Comparison of ENCODE assay signal across 8 cellular contexts in the genomic region with DNA sequence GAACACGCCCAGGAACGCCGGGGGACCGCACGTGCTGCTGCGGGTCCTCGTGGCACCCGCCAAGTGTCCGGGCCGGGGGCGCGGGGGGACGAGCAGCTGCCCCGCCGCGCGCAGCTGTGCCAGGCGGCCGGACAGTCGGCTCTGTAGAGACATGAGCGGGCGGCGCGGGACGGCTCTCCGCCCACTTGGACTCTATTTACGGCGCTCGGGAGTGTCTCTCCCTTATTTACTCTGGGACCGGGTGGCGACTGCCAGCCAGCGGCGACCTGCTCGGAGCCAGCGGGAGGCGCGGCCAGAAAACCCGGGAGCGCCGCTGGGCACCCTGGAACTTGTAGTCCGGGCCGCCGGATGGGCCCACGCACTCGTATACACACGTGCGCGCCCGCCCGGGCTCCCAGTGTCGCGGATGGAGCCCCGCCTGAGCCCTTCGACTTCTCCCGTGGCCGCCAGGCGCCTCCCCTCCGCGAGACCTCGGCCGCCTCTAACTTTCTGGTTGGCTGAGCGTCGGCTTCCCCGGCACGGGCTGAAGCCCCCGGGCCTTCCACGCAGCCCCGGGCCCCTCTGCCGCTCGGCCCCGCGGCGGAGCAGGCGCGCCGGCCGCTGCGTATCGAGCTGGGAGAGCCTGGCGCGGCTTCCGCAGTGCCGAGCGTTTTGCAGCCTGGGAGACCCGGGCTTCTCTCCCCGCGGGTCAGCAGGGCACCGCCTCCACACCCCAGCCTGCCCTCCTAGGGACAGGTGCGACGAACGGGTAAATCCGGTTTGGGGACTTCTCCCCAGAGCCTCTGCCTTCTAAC. TPM values are rescaled to one million over a fixed set of nuclear protein-coding genes. Genes with fewer than 3 reads are reported as not detected.
DNase-seq lines count a peak whose midpoint lies in the region; ATAC-seq and TF ChIP-seq lines count a peak whose summit lies in the region.

A gene with protein sequence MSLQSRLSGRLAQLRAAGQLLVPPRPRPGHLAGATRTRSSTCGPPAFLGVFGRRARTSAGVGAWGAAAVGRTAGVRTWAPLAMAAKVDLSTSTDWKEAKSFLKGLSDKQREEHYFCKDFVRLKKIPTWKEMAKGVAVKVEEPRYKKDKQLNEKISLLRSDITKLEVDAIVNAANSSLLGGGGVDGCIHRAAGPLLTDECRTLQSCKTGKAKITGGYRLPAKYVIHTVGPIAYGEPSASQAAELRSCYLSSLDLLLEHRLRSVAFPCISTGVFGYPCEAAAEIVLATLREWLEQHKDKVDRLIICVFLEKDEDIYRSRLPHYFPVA (minus strand): TSS at position 272 of the 794 bp plus-strand sequence. CDS start 119 bp downstream, at position 153.

- H3K36me3 ChIP-seq in A673 (ENCODE audit: insufficient read depth, low read length, poor library complexity, severe bottlenecking) = no peaks in the 10 kb centered on the region

- H3K4me3 ChIP-seq in A673 (ENCODE audit: low read depth, low read length, poor library complexity, severe bottlenecking) (peak within 1 kb of the TSS; percentile 94), coronary artery (peak within 1 kb of the TSS; percentile 94)

- H3K4me1 ChIP-seq in A673 (ENCODE audit: insufficient read depth, low read length, poor library complexity, severe bottlenecking) = peaks cover 8% of the 10 kb centered on the region

- no peaks in the 10 kb centered on the region for H3K9me3 ChIP-seq in A673 (ENCODE audit: low read depth, low read length, poor library complexity, severe bottlenecking)

- ATAC-seq in GM18907 (IDR thresholded peaks at IDR 0.05; ENCODE audit: unreplicated experiment) (peak; percentile 78), HG03196 (IDR thresholded peaks at IDR 0.05; ENCODE audit: unreplicated experiment) (peak; percentile 72)

- POLR2A ChIA-PET in A673 (lab: Charles Lee; ENCODE audit: low non-redundant PET) = no interaction called here

- BruUV-seq in A673 (replicated peaks; lab: Mats Ljungman, UMichigan) = no TSS peak

- CTCF ChIA-PET in A673 (lab: Charles Lee) = interaction anchor here (1.0 kb wide), 1 partner anchor 13 kb away, joined by 4 read pairs; no protein-coding TSS in a partner anchor

- no peaks in the 10 kb centered on the region for H3K27me3 ChIP-seq in A673 (replicated peaks; ENCODE audit: insufficient read depth, low read depth, low read length, poor library complexity)

- H3K27ac ChIP-seq in A673 (ENCODE audit: low read depth, low read length, poor library complexity, severe bottlenecking) (peak within 1 kb of the TSS; percentile 89), coronary artery (peak within 1 kb of the TSS; percentile 52 to 78)

- intact Hi-C loops in A673 (cut with micrococcal nuclease; ENCODE audit: unreplicated experiment) = no loop called here

- TF ChIP-seq CTCF in A673 (conservative IDR thresholded peaks at IDR 0.05; ENCODE audit: low read depth, low read length) = no peak
- no peak for TF ChIP-seq CTCF in coronary artery (IDR thresholded peaks at IDR 0.05)

- DNase-seq in A673 (ENCODE audit: low spot score) (peak; percentile 97), NCI-H446 treated with DMSO at 0.1 percent for 48 hours (lab: John Stamatoyannopoulos, UW) (peak; percentile 79), coronary artery (ENCODE audit: low spot score) (peak; percentile 85), left kidney (ENCODE audit: low read depth, low spot score) (peak; percentile 86)
- peak; percentile 82 to 85 for DNase-seq in activated CD4-positive, alpha-beta T cell treated with anti-CD3 and anti-CD28 coated beads for 4 hours
- DNase-seq in stimulated activated CD4-positive, alpha-beta T cell treated with anti-CD3 and anti-CD28 coated beads, Interleukin-2, amount 100 ng/mL, for 24 hours = peak; percentile 85 to 91

RNA-seq across cellular contexts. Expression of the gene that starts here (rescaled TPM):
- total RNA-seq in A673 (2021) = 28.7 and 32.6 TPM in 2 replicates

Comparison
In these comparisons a context has a peak if more than half of its experiments do, and no peak if none do; other contexts are left out.
1. Peak in every context shown above with its lines: DNase-seq, ATAC-seq, H3K4me3 ChIP-seq and H3K27ac ChIP-seq.